14 cellular contexts compared by ENCODE assay signal in the genomic region with DNA sequence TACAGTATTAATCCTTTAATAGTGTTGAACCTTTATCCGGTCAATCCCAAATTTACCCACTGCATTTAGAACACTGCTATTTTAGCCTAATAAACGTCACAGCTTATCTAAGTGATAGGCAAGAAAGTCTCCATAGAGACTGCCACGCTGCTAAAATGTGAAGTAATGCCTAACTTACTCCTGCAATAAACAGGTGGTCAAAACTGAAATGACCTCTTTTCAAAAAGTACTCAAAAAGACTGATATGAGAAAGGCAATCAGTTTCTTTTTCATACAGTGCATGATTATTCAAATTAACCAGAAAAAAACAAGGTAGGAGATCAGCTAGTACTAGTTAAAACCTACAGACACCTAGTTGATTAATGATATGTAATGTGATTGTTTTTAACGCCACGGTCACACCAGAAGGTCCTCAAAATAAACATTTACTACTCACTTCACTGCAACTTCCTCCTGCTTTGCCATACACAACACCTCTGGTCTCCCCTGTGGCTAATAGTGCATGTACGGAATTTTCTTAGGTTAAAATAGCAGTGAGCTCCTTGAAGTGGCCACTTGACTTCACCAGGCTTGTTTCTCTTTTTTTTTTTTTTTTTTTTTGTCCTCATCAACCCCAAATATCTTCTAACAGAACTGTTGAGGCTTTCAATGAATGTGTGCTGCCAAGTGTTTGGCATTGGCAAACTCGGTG. TPM values are rescaled to one million over a fixed set of nuclear protein-coding genes. Genes with fewer than 3 reads are reported as not detected.
DNase-seq lines count a peak whose midpoint lies in the region; ATAC-seq and FAIRE-seq lines count a peak whose summit lies in the region.
"Had no signal": no experiment of that assay in that cellular context is flagged by ENCODE, and none has a peak within 500 bp of the region (broad histone marks: within the 10 kb centered on the region; RNA-seq: fewer than 3 reads in every experiment).

No MANE protein-coding gene starts in this region.

- ATAC-seq in activated T-cell treated with anti-CD3 and anti-CD28 coated beads, Interleukin-2, amount 50 U/mL, for 72 hours (replicated peaks in 1 of 2) = no peak
- ATAC-seq in activated T-cell treated with anti-CD3 and anti-CD28 coated beads, Interleukin-2, amount 50 U/mL, for 4 hours = no peak
- ATAC-seq in GM21447 (IDR thresholded peaks at IDR 0.05; ENCODE audit: unreplicated experiment) (peak; percentile 56), HG03342 (IDR thresholded peaks at IDR 0.05; ENCODE audit: unreplicated experiment) (peak; percentile 67), HG03469 (IDR thresholded peaks at IDR 0.05; ENCODE audit: unreplicated experiment) (no peak)
- no peak for ATAC-seq in stimulated activated memory B cell treated with anti-CD40 and anti-IgM and Interleukin-4, amounts not matched to agents 10 μg/mL and 1 μg/mL and 100 μg/mL, for 72 hours

- H3K9me3 Mint-ChIP-seq in activated T-cell treated with anti-CD3 and anti-CD28 coated beads, Interleukin-2, amount 50 U/mL, for 72 hours = no peaks in the 10 kb centered on the region
- H3K9me3 Mint-ChIP-seq in activated T-cell treated with anti-CD3 and anti-CD28 coated beads, Interleukin-2, amount 50 U/mL, for 4 hours = no peaks in the 10 kb centered on the region
- H3K9me3 Mint-ChIP-seq in stimulated activated memory B cell treated with anti-CD40 and anti-IgM and Interleukin-4, amounts not matched to agents 10 μg/mL and 1 μg/mL and 100 μg/mL, for 72 hours = no peaks in the 10 kb centered on the region

- no peaks in the 10 kb centered on the region for H3K27me3 Mint-ChIP-seq in activated T-cell treated with anti-CD3 and anti-CD28 coated beads, Interleukin-2, amount 50 U/mL, for 72 hours (ENCODE audit: low read depth)
- no peaks in the 10 kb centered on the region for H3K27me3 Mint-ChIP-seq in activated T-cell treated with anti-CD3 and anti-CD28 coated beads, Interleukin-2, amount 50 U/mL, for 4 hours (ENCODE audit: low read depth)
- no peaks in the 10 kb centered on the region for H3K27me3 Mint-ChIP-seq in stimulated activated memory B cell treated with anti-CD40 and anti-IgM and Interleukin-4, amounts not matched to agents 10 μg/mL and 1 μg/mL and 100 μg/mL, for 72 hours

- H3K4me3 ChIP-seq in H7 (ENCODE audit: insufficient read depth, low read depth, low read length) (no peak overlapping the region), small intestine (ENCODE audit: low read depth in 1 of 2, low read length in 2 of 2) (no peak overlapping the region)
- H3K4me3 ChIP-seq: dorsolateral prefrontal cortex had no signal

- H3K4me3 Mint-ChIP-seq in activated T-cell treated with anti-CD3 and anti-CD28 coated beads, Interleukin-2, amount 50 U/mL, for 72 hours = no peak overlapping the region
- H3K4me3 Mint-ChIP-seq in activated T-cell treated with anti-CD3 and anti-CD28 coated beads, Interleukin-2, amount 50 U/mL, for 4 hours = no peak overlapping the region
- no peak overlapping the region for H3K4me3 Mint-ChIP-seq in stimulated activated memory B cell treated with anti-CD40 and anti-IgM and Interleukin-4, amounts not matched to agents 10 μg/mL and 1 μg/mL and 100 μg/mL, for 72 hours

- no peak for FAIRE-seq in small intestine (lab: Jason Lieb, UNC)
- FAIRE-seq: kidney had no signal

- peak overlapping the region in 1 of 2 donors; percentile 36 for H3K27ac ChIP-seq in small intestine (ENCODE audit: low read depth in 1 of 2, low read length in 1 of 2)
- H3K27ac ChIP-seq: dorsolateral prefrontal cortex had no signal

- H3K4me1 ChIP-seq in small intestine (ENCODE audit: control insufficient read depth in 2 of 2, insufficient read depth in 1 of 2, low read depth in 1 of 2, low read length in 1 of 2) = no peaks in the 10 kb centered on the region

- peaks cover 2 to 21% of the 10 kb centered on the region in 2 donors for H3K36me3 Mint-ChIP-seq in activated T-cell treated with anti-CD3 and anti-CD28 coated beads, Interleukin-2, amount 50 U/mL, for 72 hours (ENCODE audit: insufficient read depth in 2 of 2)
- peaks cover 25% of the 10 kb centered on the region for H3K36me3 Mint-ChIP-seq in activated T-cell treated with anti-CD3 and anti-CD28 coated beads, Interleukin-2, amount 50 U/mL, for 4 hours (ENCODE audit: insufficient read depth)
- H3K36me3 Mint-ChIP-seq in stimulated activated memory B cell treated with anti-CD40 and anti-IgM and Interleukin-4, amounts not matched to agents 10 μg/mL and 1 μg/mL and 100 μg/mL, for 72 hours = peaks cover 43% of the 10 kb centered on the region

- H3K27ac Mint-ChIP-seq in activated T-cell treated with anti-CD3 and anti-CD28 coated beads, Interleukin-2, amount 50 U/mL, for 72 hours = peak overlapping the region; percentile 78
- peak overlapping the region; percentile 52 for H3K27ac Mint-ChIP-seq in stimulated activated memory B cell treated with anti-CD40 and anti-IgM and Interleukin-4, amounts not matched to agents 10 μg/mL and 1 μg/mL and 100 μg/mL, for 72 hours

- H3K36me3 ChIP-seq in H7 (replicated peaks; ENCODE audit: control insufficient read depth, insufficient read depth, low read length) (peaks cover 5% of the 10 kb centered on the region), small intestine (ENCODE audit: control insufficient read depth in 2 of 2, insufficient read depth in 2 of 2, low read length in 2 of 2) (peaks cover 6 to 11% of the 10 kb centered on the region in 2 donors)

- no peaks in the 10 kb centered on the region for H3K27me3 ChIP-seq in H7 (ENCODE audit: control insufficient read depth, insufficient read depth, low read length)
- H3K27me3 ChIP-seq in small intestine (ENCODE audit: control insufficient read depth in 2 of 2, insufficient read depth in 2 of 2, low read length in 2 of 2) = no peaks in the 10 kb centered on the region
- H3K27me3 ChIP-seq: dorsolateral prefrontal cortex had no signal

- no peak for DNase-seq in activated T-cell treated with anti-CD3 and anti-CD28 coated beads, Interleukin-2, amount 50 U/mL, for 72 hours
- no peak for DNase-seq in activated T-cell treated with anti-CD3 and anti-CD28 coated beads, Interleukin-2, amount 50 U/mL, for 4 hours
- no peak for DNase-seq in H7
- no peak for DNase-seq in small intestine
- DNase-seq: amygdala, DND-41, dorsolateral prefrontal cortex, kidney, NCI-H510A, trophoblast cell had no signal

- peaks cover 20% of the 10 kb centered on the region for H3K4me1 Mint-ChIP-seq in activated T-cell treated with anti-CD3 and anti-CD28 coated beads, Interleukin-2, amount 50 U/mL, for 72 hours (ENCODE audit: low read depth)
- H3K4me1 Mint-ChIP-seq in activated T-cell treated with anti-CD3 and anti-CD28 coated beads, Interleukin-2, amount 50 U/mL, for 4 hours (ENCODE audit: low read depth) = peaks cover 26% of the 10 kb centered on the region
- H3K4me1 Mint-ChIP-seq in stimulated activated memory B cell treated with anti-CD40 and anti-IgM and Interleukin-4, amounts not matched to agents 10 μg/mL and 1 μg/mL and 100 μg/mL, for 72 hours = peaks cover 30% of the 10 kb centered on the region

- H3K9me3 ChIP-seq in small intestine (ENCODE audit: control insufficient read depth, low read depth) = no peaks in the 10 kb centered on the region

- WGBS in small intestine, 3 donors = 77 to 82% (median 77%) methylated on average over 7 of the region's 7 CpGs

RNA-seq across cellular contexts. Expression of gene ATP5MG, which starts 8.8 kb away (rescaled TPM):
- 100 to 1,000 TPM; 176 to 225 TPM for total RNA-seq in activated T-cell treated with anti-CD3 and anti-CD28 coated beads, Interleukin-2, amount 50 U/mL, for 72 hours
- 100 to 1,000 TPM; 236 to 266 (median 251) TPM for total RNA-seq in activated T-cell treated with anti-CD3 and anti-CD28 coated beads, Interleukin-2, amount 50 U/mL, for 4 hours
- 98.8 and 118 TPM in 2 replicates for total RNA-seq in H7 (2014; rRNA removed; shearing (Covaris generic))
- polyA plus RNA-seq in small intestine = 100 to 1,000 TPM; 234 to 332 (median 329) TPM

RNA-seq across cellular contexts. Expression of gene KMT2A, which starts 26.1 kb away (rescaled TPM):
- 100 to 1,000 TPM; 106 to 124 TPM for total RNA-seq in activated T-cell treated with anti-CD3 and anti-CD28 coated beads, Interleukin-2, amount 50 U/mL, for 72 hours
- total RNA-seq in activated T-cell treated with anti-CD3 and anti-CD28 coated beads, Interleukin-2, amount 50 U/mL, for 4 hours = 10 to 100 TPM; 42.5 to 54.8 (median 44.1) TPM
- 20.6 and 31.1 TPM in 2 replicates for total RNA-seq in H7 (2014; rRNA removed; shearing (Covaris generic))
- 10 to 100 TPM in 1 of 3 donors, 1 to 10 TPM in 2; 7.3 to 11.4 (median 7.6) TPM for polyA plus RNA-seq in small intestine

RNA-seq across cellular contexts. Expression of gene UBE4A, which starts 50.8 kb away (rescaled TPM):
- total RNA-seq in activated T-cell treated with anti-CD3 and anti-CD28 coated beads, Interleukin-2, amount 50 U/mL, for 72 hours = 10 to 100 TPM; 45.6 to 46.0 TPM
- total RNA-seq in activated T-cell treated with anti-CD3 and anti-CD28 coated beads, Interleukin-2, amount 50 U/mL, for 4 hours = 10 to 100 TPM; 43.7 to 45.1 (median 45.0) TPM
- 34.3 and 39.1 TPM in 2 replicates for total RNA-seq in H7 (2014; rRNA removed; shearing (Covaris generic))
- 10 to 100 TPM; 11.3 to 14.8 (median 13.6) TPM for polyA plus RNA-seq in small intestine

Comparison
In these comparisons a context has a peak if more than half of its experiments do, and no peak if none do; other contexts are left out.
1. ATAC-seq: peak in GM21447 (single experiment) and HG03342 (single experiment); none in activated T-cell treated with anti-CD3 and anti-CD28 coated beads, Interleukin-2, amount 50 U/mL, for 72 hours (0 of 2), activated T-cell treated with anti-CD3 and anti-CD28 coated beads, Interleukin-2, amount 50 U/mL, for 4 hours (0 of 2), stimulated activated memory B cell treated with anti-CD40 and anti-IgM and Interleukin-4, amounts not matched to agents 10 μg/mL and 1 μg/mL and 100 μg/mL, for 72 hours (single experiment) and HG03469 (single experiment).